Comparison of ENCODE assay signal across 13 cellular contexts in genomic region chr20:50578778-50579165, GRCh38.
"Had no signal": no experiment of that assay in that cellular context is flagged by ENCODE, and none has a peak within 500 bp of the region (broad histone marks: within the 10 kb centered on the region; RNA-seq: fewer than 3 reads in every experiment).

No MANE protein-coding gene starts in this region.

- H3K27ac Mint-ChIP-seq: activated CD8-positive, alpha-beta memory T cell treated with anti-CD3 and anti-CD28 coated beads, Interleukin-2, amount 10 ng/mL, durations not matched to agents 7 days and 5 days; nephron had no signal

- H3K27me3 ChIP-seq: esophagus muscularis mucosa, transverse colon had no signal

- H3K27ac ChIP-seq: esophagus muscularis mucosa, skin epidermis had no signal

- DNase-seq: activated CD4-positive, alpha-beta T cell treated with anti-CD3 and anti-CD28 coated beads, Interleukin-2, amount 50 U/mL, for 1 hour; activated CD8-positive, alpha-beta memory T cell treated with anti-CD3 and anti-CD28 coated beads, Interleukin-2, amount 10 ng/mL, durations not matched to agents 7 days and 5 days; activated naive CD4-positive, alpha-beta T cell treated with anti-CD3 and anti-CD28 coated beads for 36 hours; glutamatergic neuron; occipital lobe; RPMI8226; substantia nigra; T1000 had no signal

- H3K4me3 Mint-ChIP-seq: activated CD8-positive, alpha-beta memory T cell treated with anti-CD3 and anti-CD28 coated beads, Interleukin-2, amount 10 ng/mL, durations not matched to agents 7 days and 5 days; activated naive CD4-positive, alpha-beta T cell treated with anti-CD3 and anti-CD28 coated beads for 36 hours; nephron had no signal

- H3K4me3 ChIP-seq: esophagus muscularis mucosa, skin epidermis, transverse colon had no signal

- H3K9me3 ChIP-seq: esophagus muscularis mucosa, transverse colon had no signal

- H3K4me1 Mint-ChIP-seq: nephron had no signal

- ATAC-seq: activated CD8-positive, alpha-beta memory T cell treated with anti-CD3 and anti-CD28 coated beads, Interleukin-2, amount 10 ng/mL, durations not matched to agents 7 days and 5 days had no signal

- H3K27me3 Mint-ChIP-seq: activated CD8-positive, alpha-beta memory T cell treated with anti-CD3 and anti-CD28 coated beads, Interleukin-2, amount 10 ng/mL, durations not matched to agents 7 days and 5 days had no signal

- H3K9me3 Mint-ChIP-seq: activated naive CD4-positive, alpha-beta T cell treated with anti-CD3 and anti-CD28 coated beads for 36 hours; nephron had no signal

- FAIRE-seq: endometrium had no signal
